In genomic region chr5:135053278-135053677, GRCh38 we compare ENCODE assay signal across 10 cellular contexts. TPM values are rescaled to one million over a fixed set of nuclear protein-coding genes. Genes with fewer than 3 reads are reported as not detected.
A peak's percentile ranks its signal among the peaks of the same experiment; 100 is the strongest.
DNase-seq lines count a peak whose midpoint lies in the region; ATAC-seq and TF ChIP-seq lines count a peak whose summit lies in the region.
"Had no signal": no experiment of that assay in that cellular context is flagged by ENCODE, and none has a peak within 500 bp of the region (broad histone marks: within the 10 kb centered on the region; RNA-seq: fewer than 3 reads in every experiment).

No MANE protein-coding gene starts in this region.

- no peak overlapping the region for H3K4me3 ChIP-seq in transverse colon
- H3K4me3 ChIP-seq in effector memory CD4-positive, alpha-beta T cell (ENCODE audit: insufficient read depth, low read depth, low read length, poor library complexity, severe bottlenecking) = no peak overlapping the region

- POLR2A ChIA-PET in activated naive CD8-positive, alpha-beta T cell treated with anti-CD3 and anti-CD28 coated beads, Interleukin-2, amount 10 ng/mL, durations not matched to agents 7 days and 5 days (lab: Charles Lee) = no interaction called here

- peaks cover 1% of the 10 kb centered on the region for H3K36me3 Mint-ChIP-seq in activated naive CD8-positive, alpha-beta T cell treated with anti-CD3 and anti-CD28 coated beads, Interleukin-2, amount 10 ng/mL, durations not matched to agents 7 days and 5 days
- no peaks in the 10 kb centered on the region for H3K36me3 Mint-ChIP-seq in activated naive CD8-positive, alpha-beta T cell treated with anti-CD3 and anti-CD28 coated beads for 36 hours

- H3K36me3 ChIP-seq in transverse colon = no peaks in the 10 kb centered on the region
- H3K36me3 ChIP-seq in effector memory CD4-positive, alpha-beta T cell (ENCODE audit: control insufficient read depth, insufficient read depth, low read length) = no peaks in the 10 kb centered on the region

- in situ Hi-C loops in transverse colon (cut with MboI; ENCODE audit: low pct_ligation_motif_present in 1 of 4, low pct_unique_long_range_greater_than_20kb in 1 of 4, low sequenced_read_pairs in 3 of 4) = no loop called here

- no peak overlapping the region for H3K4me3 Mint-ChIP-seq in activated naive CD8-positive, alpha-beta T cell treated with anti-CD3 and anti-CD28 coated beads, Interleukin-2, amount 10 ng/mL, durations not matched to agents 7 days and 5 days
- no peak overlapping the region for H3K4me3 Mint-ChIP-seq in activated naive CD8-positive, alpha-beta T cell treated with anti-CD3 and anti-CD28 coated beads for 36 hours

- H3K4me1 ChIP-seq in transverse colon = peaks cover 0 to 4% (median 0%) of the 10 kb centered on the region in 4 donors
- no peaks in the 10 kb centered on the region for H3K4me1 ChIP-seq in effector memory CD4-positive, alpha-beta T cell (ENCODE audit: control insufficient read depth, insufficient read depth, low read length, poor library complexity, severe bottlenecking)

- no peak overlapping the region for H3K27ac ChIP-seq in transverse colon
- no peak overlapping the region for H3K27ac ChIP-seq in effector memory CD4-positive, alpha-beta T cell (ENCODE audit: insufficient read depth, low read length, poor library complexity, severe bottlenecking)
- H3K27ac ChIP-seq: C4-2B had no signal

- no peak for DNase-seq in activated naive CD8-positive, alpha-beta T cell treated with anti-CD3 and anti-CD28 coated beads, Interleukin-2, amount 10 ng/mL, durations not matched to agents 7 days and 5 days
- no peak for DNase-seq in activated naive CD8-positive, alpha-beta T cell treated with anti-CD3 and anti-CD28 coated beads for 36 hours
- DNase-seq in NCI-H1092 treated with DMSO at 0.1 percent for 48 hours (lab: John Stamatoyannopoulos, UW) (peak; percentile 14), transverse colon (peak; percentile 38), kidney tubule cell (ENCODE audit: low spot score) (no peak), anterior cingulate cortex (lab: John Stamatoyannopoulos, UW) (no peak)
- DNase-seq in effector memory CD4-positive, alpha-beta T cell = no peak

- H3K27ac Mint-ChIP-seq in activated naive CD8-positive, alpha-beta T cell treated with anti-CD3 and anti-CD28 coated beads, Interleukin-2, amount 10 ng/mL, durations not matched to agents 7 days and 5 days = no peak overlapping the region
- H3K27ac Mint-ChIP-seq in activated naive CD8-positive, alpha-beta T cell treated with anti-CD3 and anti-CD28 coated beads for 36 hours = no peak overlapping the region

- H3K27me3 Mint-ChIP-seq in activated naive CD8-positive, alpha-beta T cell treated with anti-CD3 and anti-CD28 coated beads, Interleukin-2, amount 10 ng/mL, durations not matched to agents 7 days and 5 days = peaks cover 64% of the 10 kb centered on the region
- H3K27me3 Mint-ChIP-seq in activated naive CD8-positive, alpha-beta T cell treated with anti-CD3 and anti-CD28 coated beads for 36 hours = peaks cover 49% of the 10 kb centered on the region

- H3K9me3 ChIP-seq in transverse colon = no peaks in the 10 kb centered on the region
- H3K9me3 ChIP-seq in effector memory CD4-positive, alpha-beta T cell (ENCODE audit: control insufficient read depth, low read length) = no peaks in the 10 kb centered on the region

- intact Hi-C loops in transverse colon (cut with DNase I; ENCODE audit: low total_unique reads) = no loop called here

- no peak for TF ChIP-seq CTCF in transverse colon (IDR thresholded peaks at IDR 0.05)

- peaks cover 6% of the 10 kb centered on the region for H3K4me1 Mint-ChIP-seq in activated naive CD8-positive, alpha-beta T cell treated with anti-CD3 and anti-CD28 coated beads, Interleukin-2, amount 10 ng/mL, durations not matched to agents 7 days and 5 days
- H3K4me1 Mint-ChIP-seq in activated naive CD8-positive, alpha-beta T cell treated with anti-CD3 and anti-CD28 coated beads for 36 hours = peaks cover 2% of the 10 kb centered on the region

- no peak for TF ChIP-seq POLR2A in transverse colon (IDR thresholded peaks at IDR 0.05)

- H3K9me3 Mint-ChIP-seq in activated naive CD8-positive, alpha-beta T cell treated with anti-CD3 and anti-CD28 coated beads, Interleukin-2, amount 10 ng/mL, durations not matched to agents 7 days and 5 days = no peaks in the 10 kb centered on the region
- no peaks in the 10 kb centered on the region for H3K9me3 Mint-ChIP-seq in activated naive CD8-positive, alpha-beta T cell treated with anti-CD3 and anti-CD28 coated beads for 36 hours

- peaks cover 54% of the 10 kb centered on the region for H3K27me3 ChIP-seq in transverse colon
- no peaks in the 10 kb centered on the region for H3K27me3 ChIP-seq in effector memory CD4-positive, alpha-beta T cell (replicated peaks; ENCODE audit: control insufficient read depth, insufficient read depth, low read length, poor library complexity, severe bottlenecking)

- WGBS in transverse colon (ENCODE audit: low coverage in 1 of 2), 2 donors = 54% methylated on average over 3 of the region's 3 CpGs; no CpG with 5 or more reads in 1 of the 2 donors

- no peak for TF ChIP-seq EP300 in transverse colon (IDR thresholded peaks at IDR 0.05; ENCODE audit: low read depth)

- ATAC-seq in activated naive CD8-positive, alpha-beta T cell treated with anti-CD3 and anti-CD28 coated beads, Interleukin-2, amount 10 ng/mL, durations not matched to agents 7 days and 5 days (ENCODE audit: low read depth) = peak; percentile 57
- ATAC-seq in HG02884 (IDR thresholded peaks at IDR 0.05; ENCODE audit: unreplicated experiment) = peak; percentile 98

RNA-seq across cellular contexts. Expression of gene PITX1, which starts 19.2 kb away (rescaled TPM):
- total RNA-seq in activated naive CD8-positive, alpha-beta T cell treated with anti-CD3 and anti-CD28 coated beads, Interleukin-2, amount 10 ng/mL, durations not matched to agents 7 days and 5 days = not detected
- total RNA-seq in activated naive CD8-positive, alpha-beta T cell treated with anti-CD3 and anti-CD28 coated beads for 36 hours = not detected
- total RNA-seq in transverse colon = 10 to 100 TPM in 1 of 4 donors, 1 to 10 TPM in 3; 3.7 to 13.9 (median 8.4) TPM
- total RNA-seq: mononuclear cell had no signal

Comparison
In these comparisons a context has a peak if more than half of its experiments do, and no peak if none do; other contexts are left out.
1. DNase-seq: peak in NCI-H1092 treated with DMSO at 0.1 percent for 48 hours (single experiment) and transverse colon (single experiment); none in activated naive CD8-positive, alpha-beta T cell treated with anti-CD3 and anti-CD28 coated beads, Interleukin-2, amount 10 ng/mL, durations not matched to agents 7 days and 5 days (single experiment), activated naive CD8-positive, alpha-beta T cell treated with anti-CD3 and anti-CD28 coated beads for 36 hours (single experiment), effector memory CD4-positive, alpha-beta T cell (0 of 3), kidney tubule cell (single experiment) and anterior cingulate cortex (0 of 58).
2. RNA of gene PITX1, which starts 19.2 kb away (total RNA-seq): 3.7 to 13.9 TPM in transverse colon; not detected in activated naive CD8-positive, alpha-beta T cell treated with anti-CD3 and anti-CD28 coated beads for 36 hours and not detected in activated naive CD8-positive, alpha-beta T cell treated with anti-CD3 and anti-CD28 coated beads, Interleukin-2, amount 10 ng/mL, durations not matched to agents 7 days and 5 days; every median in the first group is over 4 times any median in the second.